Comparison of ENCODE assay signal across 1 cellular context in the genomic region with DNA sequence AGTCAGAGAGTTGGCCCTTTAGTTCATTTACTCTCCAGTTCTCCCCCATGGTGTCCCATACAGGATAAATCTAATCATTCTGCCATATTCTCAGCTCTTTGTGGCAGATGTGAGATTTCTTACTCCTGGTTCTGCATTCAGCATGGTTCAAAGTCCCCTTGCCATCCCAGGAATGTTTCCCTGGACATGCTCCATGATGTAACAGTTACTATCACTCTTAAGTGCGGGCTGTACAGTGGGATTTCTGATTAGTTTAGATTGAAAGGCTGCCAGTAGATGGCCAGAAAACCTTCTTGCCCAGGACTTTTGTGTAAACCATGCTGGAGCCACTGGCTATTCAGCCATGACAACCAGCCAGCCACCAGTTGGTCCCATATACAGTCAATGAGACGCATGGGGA.
TF ChIP-seq lines count a peak whose summit lies in the region.

No MANE protein-coding gene starts in this region.

TF ChIP-seq in HepG2, 621 proteins besides CTCF, POLR2A, EP300 and RAD21 (continues in another document):
- no peak for TF ChIP-seq NR3C1 (CRISPR knock-in tag; IDR thresholded peaks at IDR 0.05)
- no peak for TF ChIP-seq ZNF766 (CRISPR knock-in tag; IDR thresholded peaks at IDR 0.05; ENCODE audit: borderline replicate concordance)
- no peak for TF ChIP-seq ZNF251 (CRISPR knock-in tag; IDR thresholded peaks at IDR 0.05)
- no peak for TF ChIP-seq MXI1 (IDR thresholded peaks at IDR 0.05; ENCODE audit: borderline replicate concordance, low read depth, low read length)
- no peak for TF ChIP-seq POGZ (CRISPR knock-in tag; IDR thresholded peaks at IDR 0.05)
- TF ChIP-seq, protein P1, sequence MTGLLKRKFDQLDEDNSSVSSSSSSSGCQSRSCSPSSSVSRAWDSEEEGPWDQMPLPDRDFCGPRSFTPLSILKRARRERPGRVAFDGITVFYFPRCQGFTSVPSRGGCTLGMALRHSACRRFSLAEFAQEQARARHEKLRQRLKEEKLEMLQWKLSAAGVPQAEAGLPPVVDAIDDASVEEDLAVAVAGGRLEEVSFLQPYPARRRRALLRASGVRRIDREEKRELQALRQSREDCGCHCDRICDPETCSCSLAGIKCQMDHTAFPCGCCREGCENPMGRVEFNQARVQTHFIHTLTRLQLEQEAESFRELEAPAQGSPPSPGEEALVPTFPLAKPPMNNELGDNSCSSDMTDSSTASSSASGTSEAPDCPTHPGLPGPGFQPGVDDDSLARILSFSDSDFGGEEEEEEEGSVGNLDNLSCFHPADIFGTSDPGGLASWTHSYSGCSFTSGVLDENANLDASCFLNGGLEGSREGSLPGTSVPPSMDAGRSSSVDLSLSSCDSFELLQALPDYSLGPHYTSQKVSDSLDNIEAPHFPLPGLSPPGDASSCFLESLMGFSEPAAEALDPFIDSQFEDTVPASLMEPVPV (CRISPR knock-in tag; IDR thresholded peaks at IDR 0.05) = no peak
- no peak for TF ChIP-seq ZNF713 (CRISPR knock-in tag; IDR thresholded peaks at IDR 0.05)
- no peak for TF ChIP-seq HES4 (CRISPR knock-in tag; IDR thresholded peaks at IDR 0.05; ENCODE audit: borderline replicate concordance)
- no peak for TF ChIP-seq ZNF333 (CRISPR knock-in tag; IDR thresholded peaks at IDR 0.05; ENCODE audit: borderline replicate concordance)
- no peak for TF ChIP-seq HNRNPLL (IDR thresholded peaks at IDR 0.05; ENCODE audit: low read depth, low read length, poor library complexity, severe bottlenecking)
- peak; percentile 77 for TF ChIP-seq ZNF644 (CRISPR knock-in tag; IDR thresholded peaks at IDR 0.05; ENCODE audit: low read depth)
- TF ChIP-seq HMG20A (CRISPR knock-in tag; IDR thresholded peaks at IDR 0.05; ENCODE audit: borderline replicate concordance) = 0 out of 2 replicates have a peak, but pooled peaks have one; percentile 29
- TF ChIP-seq CBX5 (CRISPR knock-in tag; IDR thresholded peaks at IDR 0.05; ENCODE audit: borderline replicate concordance) = no peak
- no peak for TF ChIP-seq ZNF780A (CRISPR knock-in tag; IDR thresholded peaks at IDR 0.05)
- no peak for TF ChIP-seq ZNF33A (CRISPR knock-in tag; IDR thresholded peaks at IDR 0.05; ENCODE audit: borderline replicate concordance)
- TF ChIP-seq, protein P2, sequence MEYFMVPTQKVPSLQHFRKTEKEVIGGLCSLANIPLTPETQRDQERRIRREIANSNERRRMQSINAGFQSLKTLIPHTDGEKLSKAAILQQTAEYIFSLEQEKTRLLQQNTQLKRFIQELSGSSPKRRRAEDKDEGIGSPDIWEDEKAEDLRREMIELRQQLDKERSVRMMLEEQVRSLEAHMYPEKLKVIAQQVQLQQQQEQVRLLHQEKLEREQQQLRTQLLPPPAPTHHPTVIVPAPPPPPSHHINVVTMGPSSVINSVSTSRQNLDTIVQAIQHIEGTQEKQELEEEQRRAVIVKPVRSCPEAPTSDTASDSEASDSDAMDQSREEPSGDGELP (IDR thresholded peaks at IDR 0.05; ENCODE audit: borderline replicate concordance, low read depth) = no peak
- TF ChIP-seq IRF2 (CRISPR knock-in tag; IDR thresholded peaks at IDR 0.05) = no peak
- no peak for TF ChIP-seq HOXA9 (CRISPR knock-in tag; IDR thresholded peaks at IDR 0.05; ENCODE audit: borderline replicate concordance)
- 0 out of 2 replicates have a peak, but pooled peaks have one; percentile 19 for TF ChIP-seq ZNF24 (IDR thresholded peaks at IDR 0.05)
- TF ChIP-seq, protein P3, sequence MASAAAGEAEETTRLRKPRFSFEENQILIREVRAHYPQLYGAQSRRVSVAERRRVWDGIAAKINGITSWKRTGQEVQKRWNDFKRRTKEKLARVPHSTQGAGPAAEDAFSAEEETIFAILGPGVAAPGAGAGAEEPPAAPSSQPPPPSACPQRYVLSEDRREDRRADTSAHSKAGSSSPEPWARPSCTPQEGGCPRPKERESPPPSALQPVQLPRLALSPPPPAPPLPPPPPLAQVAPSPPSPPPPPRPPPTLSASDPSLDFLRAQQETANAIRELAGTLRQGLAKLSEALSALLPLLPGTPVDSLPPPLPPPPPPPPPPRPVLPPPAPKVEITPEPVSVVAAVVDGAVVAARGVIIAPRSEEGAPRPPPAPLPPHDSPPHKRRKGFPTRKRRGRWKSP (CRISPR knock-in tag; IDR thresholded peaks at IDR 0.05) = no peak
- no peak for TF ChIP-seq TBL1XR1 (IDR thresholded peaks at IDR 0.05; ENCODE audit: borderline replicate concordance, low read length, partially characterized antibody)
- TF ChIP-seq, protein P4, sequence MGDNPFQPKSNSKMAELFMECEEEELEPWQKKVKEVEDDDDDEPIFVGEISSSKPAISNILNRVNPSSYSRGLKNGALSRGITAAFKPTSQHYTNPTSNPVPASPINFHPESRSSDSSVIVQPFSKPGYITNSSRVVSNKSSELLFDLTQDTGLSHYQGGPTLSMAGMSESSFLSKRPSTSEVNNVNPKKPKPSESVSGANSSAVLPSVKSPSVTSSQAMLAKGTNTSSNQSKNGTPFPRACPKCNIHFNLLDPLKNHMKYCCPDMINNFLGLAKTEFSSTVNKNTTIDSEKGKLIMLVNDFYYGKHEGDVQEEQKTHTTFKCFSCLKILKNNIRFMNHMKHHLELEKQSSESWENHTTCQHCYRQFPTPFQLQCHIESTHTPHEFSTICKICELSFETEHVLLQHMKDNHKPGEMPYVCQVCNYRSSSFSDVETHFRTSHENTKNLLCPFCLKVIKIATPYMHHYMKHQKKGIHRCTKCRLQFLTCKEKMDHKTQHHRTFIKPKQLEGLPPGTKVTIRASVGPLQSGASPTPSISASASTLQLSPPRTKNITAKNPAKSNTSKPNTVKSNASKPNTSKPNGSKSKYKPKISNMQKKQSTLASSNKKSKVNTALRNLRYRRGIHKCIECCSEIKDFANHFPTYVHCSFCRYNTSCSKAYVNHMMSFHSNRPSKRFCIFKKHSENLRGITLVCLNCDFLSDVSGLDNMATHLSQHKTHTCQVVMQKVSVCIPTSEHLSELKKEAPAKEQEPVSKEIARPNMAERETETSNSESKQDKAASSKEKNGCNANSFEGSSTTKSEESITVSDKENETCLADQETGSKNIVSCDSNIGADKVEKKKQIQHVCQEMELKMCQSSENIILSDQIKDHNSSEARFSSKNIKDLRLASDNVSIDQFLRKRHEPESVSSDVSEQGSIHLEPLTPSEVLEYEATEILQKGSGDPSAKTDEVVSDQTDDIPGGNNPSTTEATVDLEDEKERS (CRISPR knock-in tag; IDR thresholded peaks at IDR 0.05) = no peak
- TF ChIP-seq, protein P5, sequence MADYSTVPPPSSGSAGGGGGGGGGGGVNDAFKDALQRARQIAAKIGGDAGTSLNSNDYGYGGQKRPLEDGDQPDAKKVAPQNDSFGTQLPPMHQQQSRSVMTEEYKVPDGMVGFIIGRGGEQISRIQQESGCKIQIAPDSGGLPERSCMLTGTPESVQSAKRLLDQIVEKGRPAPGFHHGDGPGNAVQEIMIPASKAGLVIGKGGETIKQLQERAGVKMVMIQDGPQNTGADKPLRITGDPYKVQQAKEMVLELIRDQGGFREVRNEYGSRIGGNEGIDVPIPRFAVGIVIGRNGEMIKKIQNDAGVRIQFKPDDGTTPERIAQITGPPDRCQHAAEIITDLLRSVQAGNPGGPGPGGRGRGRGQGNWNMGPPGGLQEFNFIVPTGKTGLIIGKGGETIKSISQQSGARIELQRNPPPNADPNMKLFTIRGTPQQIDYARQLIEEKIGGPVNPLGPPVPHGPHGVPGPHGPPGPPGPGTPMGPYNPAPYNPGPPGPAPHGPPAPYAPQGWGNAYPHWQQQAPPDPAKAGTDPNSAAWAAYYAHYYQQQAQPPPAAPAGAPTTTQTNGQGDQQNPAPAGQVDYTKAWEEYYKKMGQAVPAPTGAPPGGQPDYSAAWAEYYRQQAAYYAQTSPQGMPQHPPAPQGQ (CRISPR knock-in tag; IDR thresholded peaks at IDR 0.05; ENCODE audit: borderline replicate concordance) = no peak
- no peak for TF ChIP-seq MTA3 (CRISPR knock-in tag; IDR thresholded peaks at IDR 0.05)
- TF ChIP-seq ZKSCAN8 (CRISPR knock-in tag; IDR thresholded peaks at IDR 0.05; ENCODE audit: borderline replicate concordance) = no peak
- TF ChIP-seq, protein P6, sequence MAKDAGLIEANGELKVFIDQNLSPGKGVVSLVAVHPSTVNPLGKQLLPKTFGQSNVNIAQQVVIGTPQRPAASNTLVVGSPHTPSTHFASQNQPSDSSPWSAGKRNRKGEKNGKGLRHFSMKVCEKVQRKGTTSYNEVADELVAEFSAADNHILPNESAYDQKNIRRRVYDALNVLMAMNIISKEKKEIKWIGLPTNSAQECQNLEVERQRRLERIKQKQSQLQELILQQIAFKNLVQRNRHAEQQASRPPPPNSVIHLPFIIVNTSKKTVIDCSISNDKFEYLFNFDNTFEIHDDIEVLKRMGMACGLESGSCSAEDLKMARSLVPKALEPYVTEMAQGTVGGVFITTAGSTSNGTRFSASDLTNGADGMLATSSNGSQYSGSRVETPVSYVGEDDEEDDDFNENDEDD (CRISPR knock-in tag; IDR thresholded peaks at IDR 0.05; ENCODE audit: borderline replicate concordance) = no peak
- no peak for TF ChIP-seq KAT2B (IDR thresholded peaks at IDR 0.05; ENCODE audit: borderline replicate concordance, low read depth, low read length)
- peak; percentile 25; the same call in 1 of the 2 replicates for TF ChIP-seq SAP130 (CRISPR knock-in tag; IDR thresholded peaks at IDR 0.05; ENCODE audit: low read depth)
- peak; percentile 23; the same call in 1 of the 2 replicates for TF ChIP-seq GATAD2A (CRISPR knock-in tag; IDR thresholded peaks at IDR 0.05)
- TF ChIP-seq FOXK1 (CRISPR knock-in tag; IDR thresholded peaks at IDR 0.05; ENCODE audit: borderline replicate concordance, low read depth) = no peak
- no peak for TF ChIP-seq ESRRA (CRISPR knock-in tag; IDR thresholded peaks at IDR 0.05; ENCODE audit: low read depth)
- TF ChIP-seq POLR2AphosphoS5 (IDR thresholded peaks at IDR 0.05; ENCODE audit: low read depth, low read length) = no peak
- TF ChIP-seq TEAD3 (CRISPR knock-in tag; optimal IDR thresholded peaks at IDR 0.05; ENCODE audit: borderline replicate concordance) = peak; percentile 82
- no peak for TF ChIP-seq CCAR2 (optimal IDR thresholded peaks at IDR 0.05; ENCODE audit: low read depth, low read length)
- TF ChIP-seq ATM (IDR thresholded peaks at IDR 0.05; ENCODE audit: borderline replicate concordance) = no peak
- no peak for TF ChIP-seq ZNF564 (CRISPR knock-in tag; IDR thresholded peaks at IDR 0.05)
- no peak for TF ChIP-seq ZBTB7B (CRISPR knock-in tag; IDR thresholded peaks at IDR 0.05)
- TF ChIP-seq SAFB2 (CRISPR knock-in tag; IDR thresholded peaks at IDR 0.05; ENCODE audit: borderline replicate concordance, low read depth) = no peak
- TF ChIP-seq SP140L (CRISPR knock-in tag; IDR thresholded peaks at IDR 0.05; ENCODE audit: borderline replicate concordance) = no peak
- TF ChIP-seq, protein P7, sequence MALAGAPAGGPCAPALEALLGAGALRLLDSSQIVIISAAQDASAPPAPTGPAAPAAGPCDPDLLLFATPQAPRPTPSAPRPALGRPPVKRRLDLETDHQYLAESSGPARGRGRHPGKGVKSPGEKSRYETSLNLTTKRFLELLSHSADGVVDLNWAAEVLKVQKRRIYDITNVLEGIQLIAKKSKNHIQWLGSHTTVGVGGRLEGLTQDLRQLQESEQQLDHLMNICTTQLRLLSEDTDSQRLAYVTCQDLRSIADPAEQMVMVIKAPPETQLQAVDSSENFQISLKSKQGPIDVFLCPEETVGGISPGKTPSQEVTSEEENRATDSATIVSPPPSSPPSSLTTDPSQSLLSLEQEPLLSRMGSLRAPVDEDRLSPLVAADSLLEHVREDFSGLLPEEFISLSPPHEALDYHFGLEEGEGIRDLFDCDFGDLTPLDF (CRISPR knock-in tag; IDR thresholded peaks at IDR 0.05) = no peak
- 0 out of 2 replicates have a peak, but pooled peaks have one; percentile 12 for TF ChIP-seq RCOR2 (CRISPR knock-in tag; IDR thresholded peaks at IDR 0.05)
- no peak for TF ChIP-seq KDM5B (CRISPR knock-in tag; IDR thresholded peaks at IDR 0.05; ENCODE audit: borderline replicate concordance)
- TF ChIP-seq SATB2 (CRISPR knock-in tag; IDR thresholded peaks at IDR 0.05) = no peak
- no peak for TF ChIP-seq GLI4 (CRISPR knock-in tag; IDR thresholded peaks at IDR 0.05; ENCODE audit: borderline replicate concordance)
- TF ChIP-seq DPF2 (CRISPR knock-in tag; IDR thresholded peaks at IDR 0.05; ENCODE audit: borderline replicate concordance, low read depth) = no peak
- no peak for TF ChIP-seq YEATS2 (CRISPR knock-in tag; IDR thresholded peaks at IDR 0.05; ENCODE audit: borderline replicate concordance)
- TF ChIP-seq, protein P8, sequence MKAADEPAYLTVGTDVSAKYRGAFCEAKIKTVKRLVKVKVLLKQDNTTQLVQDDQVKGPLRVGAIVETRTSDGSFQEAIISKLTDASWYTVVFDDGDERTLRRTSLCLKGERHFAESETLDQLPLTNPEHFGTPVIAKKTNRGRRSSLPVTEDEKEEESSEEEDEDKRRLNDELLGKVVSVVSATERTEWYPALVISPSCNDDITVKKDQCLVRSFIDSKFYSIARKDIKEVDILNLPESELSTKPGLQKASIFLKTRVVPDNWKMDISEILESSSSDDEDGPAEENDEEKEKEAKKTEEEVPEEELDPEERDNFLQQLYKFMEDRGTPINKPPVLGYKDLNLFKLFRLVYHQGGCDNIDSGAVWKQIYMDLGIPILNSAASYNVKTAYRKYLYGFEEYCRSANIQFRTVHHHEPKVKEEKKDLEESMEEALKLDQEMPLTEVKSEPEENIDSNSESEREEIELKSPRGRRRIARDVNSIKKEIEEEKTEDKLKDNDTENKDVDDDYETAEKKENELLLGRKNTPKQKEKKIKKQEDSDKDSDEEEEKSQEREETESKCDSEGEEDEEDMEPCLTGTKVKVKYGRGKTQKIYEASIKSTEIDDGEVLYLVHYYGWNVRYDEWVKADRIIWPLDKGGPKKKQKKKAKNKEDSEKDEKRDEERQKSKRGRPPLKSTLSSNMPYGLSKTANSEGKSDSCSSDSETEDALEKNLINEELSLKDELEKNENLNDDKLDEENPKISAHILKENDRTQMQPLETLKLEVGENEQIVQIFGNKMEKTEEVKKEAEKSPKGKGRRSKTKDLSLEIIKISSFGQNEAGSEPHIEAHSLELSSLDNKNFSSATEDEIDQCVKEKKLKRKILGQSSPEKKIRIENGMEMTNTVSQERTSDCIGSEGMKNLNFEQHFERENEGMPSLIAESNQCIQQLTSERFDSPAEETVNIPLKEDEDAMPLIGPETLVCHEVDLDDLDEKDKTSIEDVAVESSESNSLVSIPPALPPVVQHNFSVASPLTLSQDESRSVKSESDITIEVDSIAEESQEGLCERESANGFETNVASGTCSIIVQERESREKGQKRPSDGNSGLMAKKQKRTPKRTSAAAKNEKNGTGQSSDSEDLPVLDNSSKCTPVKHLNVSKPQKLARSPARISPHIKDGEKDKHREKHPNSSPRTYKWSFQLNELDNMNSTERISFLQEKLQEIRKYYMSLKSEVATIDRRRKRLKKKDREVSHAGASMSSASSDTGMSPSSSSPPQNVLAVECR (CRISPR knock-in tag; IDR thresholded peaks at IDR 0.05; ENCODE audit: borderline replicate concordance) = no peak
- 0 out of 2 replicates have a peak, but pooled peaks have one; percentile 32 for TF ChIP-seq RARA (CRISPR knock-in tag; IDR thresholded peaks at IDR 0.05)
- TF ChIP-seq HNF4A (CRISPR knock-in tag; IDR thresholded peaks at IDR 0.05) = peak; percentile 71
- no peak for TF ChIP-seq ZNF232 (CRISPR knock-in tag; IDR thresholded peaks at IDR 0.05; ENCODE audit: borderline replicate concordance)
- no peak for TF ChIP-seq CHD4 (IDR thresholded peaks at IDR 0.05; ENCODE audit: borderline replicate concordance, low read length)
- TF ChIP-seq XBP1 (CRISPR knock-in tag; IDR thresholded peaks at IDR 0.05) = no peak
